Comparison of ENCODE assay signal across 12 cellular contexts in the genomic region with DNA sequence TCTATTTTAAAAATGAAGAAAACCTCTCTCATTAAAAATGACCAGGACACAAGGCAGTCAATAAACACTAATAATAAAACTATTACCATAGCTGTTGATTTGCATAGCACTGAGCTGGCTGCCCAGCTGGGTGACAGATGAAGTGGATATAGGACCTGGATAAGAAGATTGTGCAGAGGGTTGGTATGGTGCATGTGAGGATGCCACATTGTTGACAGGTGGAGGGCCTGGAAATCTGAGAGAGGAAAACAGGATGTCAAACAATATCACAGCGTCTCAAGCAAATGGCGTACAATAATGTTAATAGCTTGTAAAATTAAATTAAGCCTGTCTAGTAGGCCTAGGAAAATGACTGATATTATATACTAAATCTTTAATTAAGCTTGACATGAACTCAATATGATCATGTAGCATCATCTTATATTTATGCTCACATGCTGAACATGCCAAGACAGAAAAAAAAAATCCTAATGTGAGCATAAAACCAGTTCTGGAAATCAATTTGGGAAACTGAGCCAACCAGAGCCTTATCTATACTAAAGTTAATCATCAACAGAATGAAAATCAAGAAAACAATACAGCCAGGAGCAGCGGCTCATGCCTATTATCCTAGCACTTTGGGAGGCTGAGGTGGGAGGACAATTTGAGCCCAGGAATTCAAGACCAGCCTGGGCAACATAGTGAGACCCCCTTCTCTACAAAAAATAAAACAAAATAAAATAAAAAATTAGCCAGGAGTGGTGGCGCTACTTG.
"Had no signal": no experiment of that assay in that cellular context is flagged by ENCODE, and none has a peak within 500 bp of the region (broad histone marks: within the 10 kb centered on the region; RNA-seq: fewer than 3 reads in every experiment).

No MANE protein-coding gene starts in this region.

- H3K4me1 ChIP-seq: upper lobe of left lung had no signal

- FAIRE-seq: colon had no signal

- H3K27ac ChIP-seq: esophagus squamous epithelium, spleen, upper lobe of left lung had no signal

- H3K9me3 ChIP-seq: esophagus squamous epithelium, spleen, upper lobe of left lung had no signal

- H3K4me3 ChIP-seq: esophagus squamous epithelium, spleen, upper lobe of left lung had no signal

- H3K27me3 ChIP-seq: spleen, upper lobe of left lung had no signal

- DNase-seq: activated CD4-positive, alpha-beta memory T cell treated with anti-CD3 and anti-CD28 coated beads, Interleukin-2, amount 10 ng/mL, durations not matched to agents 7 days and 5 days; activated CD4-positive, alpha-beta T cell treated with anti-CD3 and anti-CD28 coated beads for 36 hours; activated effector memory CD4-positive, alpha-beta T cell treated with anti-CD3 and anti-CD28 coated beads, Interleukin-2, amount 50 U/mL, for 16 hours; activated T-cell treated with anti-CD3 and anti-CD28 coated beads, Interleukin-2, amount 50 U/mL, for 4 hours; esophagus squamous epithelium; hypothalamus; spleen; stimulated activated naive CD8-positive, alpha-beta T cell treated with anti-CD3 and anti-CD28 coated beads, Interleukin-15, amount 100 ng/mL, for 72 hours; T-helper 9 cell; upper lobe of left lung had no signal

- ATAC-seq: activated T-cell treated with anti-CD3 and anti-CD28 coated beads, Interleukin-2, amount 50 U/mL, for 4 hours; sciatic nerve; stimulated activated naive CD8-positive, alpha-beta T cell treated with anti-CD3 and anti-CD28 coated beads, Interleukin-15, amount 100 ng/mL, for 72 hours had no signal
